Comparison of ENCODE assay signal across 2 cellular contexts in genomic region chr4:555566-556275, GRCh38.
TF ChIP-seq lines count a peak whose summit lies in the region.

No MANE protein-coding gene starts in this region.

TF ChIP-seq in endothelial cell of umbilical vein, 7 proteins besides CTCF, POLR2A, EP300 and RAD21:
- TF ChIP-seq EZH2 (IDR thresholded peaks at IDR 0.05; ENCODE audit: borderline replicate concordance, low read depth, low read length, severe bottlenecking) (no peak), MYC (IDR thresholded peaks at IDR 0.05; ENCODE audit: low read depth, low read length) (no peak), FOS (IDR thresholded peaks at IDR 0.05; ENCODE audit: borderline replicate concordance, insufficient read depth, low read length) (no peak), JUN (IDR thresholded peaks at IDR 0.05; ENCODE audit: borderline replicate concordance, insufficient read depth, insufficient read length, low read depth) (no peak)
TF ChIP-seq in endothelial cell of umbilical vein: peak in this region for 0.

TF ChIP-seq in HepG2, 621 proteins besides CTCF, POLR2A, EP300 and RAD21:
- no peak for TF ChIP-seq ZHX1 (CRISPR knock-in tag; IDR thresholded peaks at IDR 0.05; ENCODE audit: low read depth)
- no peak for TF ChIP-seq CENPT (CRISPR knock-in tag; IDR thresholded peaks at IDR 0.05; ENCODE audit: low read depth)
- TF ChIP-seq REL (CRISPR knock-in tag; conservative IDR thresholded peaks at IDR 0.05) = no peak
- no peak for TF ChIP-seq ZBTB39 (CRISPR knock-in tag; IDR thresholded peaks at IDR 0.05)
- no peak for TF ChIP-seq AHR (CRISPR knock-in tag; IDR thresholded peaks at IDR 0.05)
- TF ChIP-seq MXI1 (IDR thresholded peaks at IDR 0.05; ENCODE audit: borderline replicate concordance, low read depth, low read length) = no peak
- no peak for TF ChIP-seq ZNF180 (CRISPR knock-in tag; IDR thresholded peaks at IDR 0.05; ENCODE audit: borderline replicate concordance, low read depth)
- TF ChIP-seq ZNF549 (CRISPR knock-in tag; IDR thresholded peaks at IDR 0.05) = no peak
- TF ChIP-seq TCF7L2 (IDR thresholded peaks at IDR 0.05; ENCODE audit: low read depth, low read length) = no peak
- no peak for TF ChIP-seq SMAD9 (CRISPR knock-in tag; IDR thresholded peaks at IDR 0.05)
